Comparison of ENCODE assay signal across 32 cellular contexts in the genomic region with DNA sequence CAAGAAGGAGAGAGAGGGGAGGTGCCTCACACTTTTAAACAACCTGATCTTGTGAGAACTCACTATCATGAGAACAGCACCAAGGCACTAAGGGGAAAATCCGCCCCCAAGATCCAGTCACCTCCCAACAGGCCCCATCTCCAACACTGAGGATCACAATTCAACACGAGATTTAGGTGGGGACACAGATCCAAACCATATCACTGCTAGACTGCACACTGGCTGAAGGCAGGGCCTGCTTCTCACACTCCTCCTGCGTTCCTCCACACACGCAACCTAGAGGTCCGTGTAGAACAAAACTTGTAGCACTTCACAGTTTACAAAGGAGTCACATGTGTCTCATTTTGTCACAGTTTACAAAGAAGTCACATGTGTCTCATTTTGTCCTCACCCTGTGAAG.
"Had no signal": no experiment of that assay in that cellular context is flagged by ENCODE, and none has a peak within 500 bp of the region (broad histone marks: within the 10 kb centered on the region; RNA-seq: fewer than 3 reads in every experiment).

No MANE protein-coding gene starts in this region.

- H3K27ac ChIP-seq: heart left ventricle, left lung, lower lobe of right lung, sigmoid colon, stomach, suprapubic skin, tibial artery, WERI-Rb-1 had no signal

- ATAC-seq: activated T-helper 17 cell treated with anti-CD3 and anti-CD28 coated beads, Interleukin-2, amount 50 U/mL, for 72 hours; heart left ventricle; left lung; lower lobe of right lung; mucosa of descending colon; natural killer cell treated with Interleukin-12 subunit alpha and Interleukin-12 subunit beta and Interleukin-15 and Interleukin-18, amount 100 ng/mL, for 72 hours; SK-N-SH treated with all-trans-retinoic acid at 6 μM for 48 hours; stimulated activated memory B cell treated with anti-CD40 and anti-IgM and Interleukin-4, amounts not matched to agents 10 μg/mL and 1 μg/mL and 100 μg/mL, for 72 hours; T-helper 17 cell had no signal

- H3K36me3 Mint-ChIP-seq: natural killer cell treated with Interleukin-12 subunit alpha and Interleukin-12 subunit beta and Interleukin-15 and Interleukin-18, amount 100 ng/mL, for 72 hours; stimulated activated memory B cell treated with anti-CD40 and anti-IgM and Interleukin-4, amounts not matched to agents 10 μg/mL and 1 μg/mL and 100 μg/mL, for 72 hours had no signal

- FAIRE-seq: bronchial epithelial cell, colon, small intestine had no signal

- H3K27me3 Mint-ChIP-seq: activated naive CD8-positive, alpha-beta T cell; activated T-cell treated with anti-CD3 and anti-CD28 coated beads, Interleukin-2, amount 50 U/mL, for 24 hours; activated T-helper 17 cell treated with anti-CD3 and anti-CD28 coated beads, Interleukin-2, amount 50 U/mL, for 72 hours; natural killer cell treated with Interleukin-12 subunit alpha and Interleukin-12 subunit beta and Interleukin-15 and Interleukin-18, amount 100 ng/mL, for 72 hours; progenitor cell of endocrine pancreas; stimulated activated memory B cell treated with anti-CD40 and anti-IgM and Interleukin-4, amounts not matched to agents 10 μg/mL and 1 μg/mL and 100 μg/mL, for 72 hours; T-helper 17 cell had no signal

- H3K9me3 Mint-ChIP-seq: activated T-cell treated with anti-CD3 and anti-CD28 coated beads, Interleukin-2, amount 50 U/mL, for 24 hours; activated T-helper 17 cell treated with anti-CD3 and anti-CD28 coated beads, Interleukin-2, amount 50 U/mL, for 72 hours; natural killer cell treated with Interleukin-12 subunit alpha and Interleukin-12 subunit beta and Interleukin-15 and Interleukin-18, amount 100 ng/mL, for 72 hours; stimulated activated memory B cell treated with anti-CD40 and anti-IgM and Interleukin-4, amounts not matched to agents 10 μg/mL and 1 μg/mL and 100 μg/mL, for 72 hours had no signal

- H3K4me3 ChIP-seq: heart left ventricle, left lung, lower lobe of right lung, mucosa of descending colon, sigmoid colon, stomach, suprapubic skin, tibial artery had no signal

- H3K27ac Mint-ChIP-seq: activated naive CD8-positive, alpha-beta T cell; activated T-cell treated with anti-CD3 and anti-CD28 coated beads, Interleukin-2, amount 50 U/mL, for 24 hours; activated T-helper 17 cell treated with anti-CD3 and anti-CD28 coated beads, Interleukin-2, amount 50 U/mL, for 72 hours; natural killer cell treated with Interleukin-12 subunit alpha and Interleukin-12 subunit beta and Interleukin-15 and Interleukin-18, amount 100 ng/mL, for 72 hours; progenitor cell of endocrine pancreas; T-helper 17 cell had no signal

- H3K9me3 ChIP-seq: heart left ventricle, left lung, lower lobe of right lung, mucosa of descending colon, sigmoid colon, stomach, suprapubic skin, tibial artery had no signal

- H3K27me3 ChIP-seq: heart left ventricle, left lung, sigmoid colon, stomach, suprapubic skin, tibial artery had no signal

- DNase-seq: activated CD4-positive, alpha-beta T cell treated with anti-CD3 and anti-CD28 coated beads, Interleukin-2, amount 50 U/mL, for 1 hour; activated CD4-positive, CD25-positive, alpha-beta regulatory T cell treated with anti-CD3 and anti-CD28 coated beads, Interleukin-2, amount 50 U/mL, for 72 hours; activated CD8-positive, alpha-beta memory T cell treated with anti-CD3 and anti-CD28 coated beads, Interleukin-2, amount 50 U/mL, for 4 hours; activated T-cell treated with anti-CD3 and anti-CD28 coated beads, Interleukin-2, amount 50 U/mL, for 24 hours; anterior cingulate cortex; effector memory CD4-positive, alpha-beta T cell; erythroblast; heart left ventricle; kidney glomerular epithelial cell; left lung; lower lobe of right lung; mesendoderm; mucosa of descending colon; sigmoid colon; small intestine; stimulated activated CD4-positive, alpha-beta T cell treated with anti-CD3 and anti-CD28 coated beads, Interleukin-1b, Interleukin-23, amount 100 ng/mL, for 48 hours; stimulated activated CD4-positive, alpha-beta T cell treated with anti-CD3 and anti-CD28 coated beads, Interleukin-4, amount 100 ng/mL, for 4 hours; stimulated activated CD8-positive, alpha-beta memory T cell treated with anti-CD3 and anti-CD28 coated beads, Interleukin-4, amount 100 ng/mL, for 48 hours; stomach; T-helper 17 cell; T1000; tibial artery; WERI-Rb-1 had no signal

- H3K4me3 Mint-ChIP-seq: activated naive CD8-positive, alpha-beta T cell; activated T-cell treated with anti-CD3 and anti-CD28 coated beads, Interleukin-2, amount 50 U/mL, for 24 hours; activated T-helper 17 cell treated with anti-CD3 and anti-CD28 coated beads, Interleukin-2, amount 50 U/mL, for 72 hours; natural killer cell treated with Interleukin-12 subunit alpha and Interleukin-12 subunit beta and Interleukin-15 and Interleukin-18, amount 100 ng/mL, for 72 hours; stimulated activated memory B cell treated with anti-CD40 and anti-IgM and Interleukin-4, amounts not matched to agents 10 μg/mL and 1 μg/mL and 100 μg/mL, for 72 hours; T-helper 17 cell had no signal

- H3K36me3 ChIP-seq: left lung, lower lobe of right lung, sigmoid colon, stomach, suprapubic skin, tibial artery, WERI-Rb-1 had no signal
